Comparison of ENCODE assay signal across 8 cellular contexts in the genomic region with DNA sequence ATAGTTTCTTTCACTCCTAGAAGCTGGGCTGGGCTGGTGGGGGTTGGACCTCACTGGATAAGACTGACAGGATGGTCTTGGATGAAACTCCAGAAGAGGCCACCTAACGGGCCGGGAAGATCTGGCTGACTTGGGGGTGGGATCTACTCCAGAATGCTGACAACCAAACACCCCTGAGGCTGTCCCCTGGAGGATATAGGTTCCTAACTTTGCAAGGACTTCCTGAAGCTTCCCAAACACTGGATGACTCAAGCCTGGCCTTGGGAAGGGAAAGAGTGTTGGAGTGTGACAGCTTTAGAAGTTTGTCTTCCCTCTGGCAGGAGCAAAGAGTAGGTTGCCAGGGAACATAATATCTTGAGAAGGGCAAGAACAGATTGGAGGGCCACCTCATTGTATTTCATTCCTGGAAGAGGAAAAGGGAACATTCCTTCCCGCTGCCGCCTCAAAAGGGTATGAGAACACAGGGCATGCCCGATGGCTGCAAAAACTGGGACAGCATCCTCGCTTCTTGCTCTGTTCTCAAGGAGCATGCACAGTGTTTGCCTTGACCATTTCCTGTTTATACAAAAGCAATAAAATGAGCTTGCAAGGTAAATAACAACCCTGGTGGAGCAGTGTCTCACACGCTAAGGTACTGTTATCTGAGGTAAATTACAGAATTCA. TPM values are rescaled to one million over a fixed set of nuclear protein-coding genes. Genes with fewer than 3 reads are reported as not detected.
A peak's percentile ranks its signal among the peaks of the same experiment; 100 is the strongest.
DNase-seq lines count a peak whose midpoint lies in the region; ATAC-seq and TF ChIP-seq lines count a peak whose summit lies in the region.

No MANE protein-coding gene starts in this region.

- ATAC-seq in mucosa of descending colon (peak; percentile 67), GM21723 (IDR thresholded peaks at IDR 0.05; ENCODE audit: unreplicated experiment) (no peak)

- CTCF ChIA-PET in RWPE1 (lab: Yijun Ruan, JAX) (interaction anchor here (0.6 to 2.2 kb wide), 6 partner anchors 12 to 889 kb away, joined by 3 to 8 read pairs (median 4); no protein-coding TSS in a partner anchor), A673 (lab: Charles Lee) (no interaction called here)

- TF ChIP-seq CTCF in RWPE1 (conservative IDR thresholded peaks at IDR 0.05; ENCODE audit: low read depth) (no peak), mucosa of descending colon (IDR thresholded peaks at IDR 0.05) (no peak), A673 (conservative IDR thresholded peaks at IDR 0.05; ENCODE audit: low read depth, low read length) (no peak)

- H3K4me1 ChIP-seq in esophagus (ENCODE audit: control insufficient read depth in 2 of 2, insufficient read depth in 2 of 2, low read length in 1 of 2): no peaks in the 10 kb centered on the region
- H3K4me1 ChIP-seq in mucosa of descending colon (ENCODE audit: low read depth): peaks cover 21% of the 10 kb centered on the region
- no peaks in the 10 kb centered on the region for H3K4me1 ChIP-seq in A673 (ENCODE audit: insufficient read depth, low read length, poor library complexity, severe bottlenecking)

- H3K36me3 ChIP-seq in esophagus (ENCODE audit: control insufficient read depth in 2 of 2, insufficient read depth in 2 of 2, low read length in 1 of 2) (no peaks in the 10 kb centered on the region), mucosa of descending colon (ENCODE audit: low read depth) (no peaks in the 10 kb centered on the region), A673 (ENCODE audit: insufficient read depth, low read length, poor library complexity, severe bottlenecking) (no peaks in the 10 kb centered on the region)

- BruUV-seq in A673 (replicated peaks; lab: Mats Ljungman, UMichigan): no TSS peak

- H3K9me3 ChIP-seq in esophagus (ENCODE audit: control insufficient read depth in 2 of 2, insufficient read depth in 1 of 2, low read depth in 1 of 2, low read length in 1 of 2) (no peaks in the 10 kb centered on the region), mucosa of descending colon (no peaks in the 10 kb centered on the region), A673 (ENCODE audit: low read depth, low read length, poor library complexity, severe bottlenecking) (no peaks in the 10 kb centered on the region)

- peak; percentile 64 for DNase-seq in Ammon's horn (ENCODE audit: low spot score)
- no peak for DNase-seq in RWPE1 (ENCODE audit: low spot score)
- DNase-seq in mucosa of descending colon: peak in 1 of 3 donors; percentile 30
- no peak for DNase-seq in A673 (ENCODE audit: low spot score)
- DNase-seq in mucosa of gallbladder (ENCODE audit: low spot score): no peak
- no peak for DNase-seq in activated naive CD4-positive, alpha-beta T cell treated with Interleukin-2 at 50 U/mL for 16 hours

- H3K27me3 ChIP-seq in esophagus (ENCODE audit: control insufficient read depth in 1 of 2, insufficient read depth in 2 of 2, low read length in 2 of 2) (no peaks in the 10 kb centered on the region), A673 (replicated peaks; ENCODE audit: insufficient read depth, low read depth, low read length, poor library complexity) (no peaks in the 10 kb centered on the region)

- peak overlapping the region; percentile 27; the same call in 1 of the 2 replicates for H3K27ac ChIP-seq in RWPE1
- H3K27ac ChIP-seq in esophagus (ENCODE audit: low read depth in 2 of 2, low read length in 1 of 2): peak overlapping the region; percentile 52 to 54
- H3K27ac ChIP-seq in A673 (ENCODE audit: low read depth, low read length, poor library complexity, severe bottlenecking): no peak overlapping the region

- POLR2A ChIA-PET in RWPE1 (lab: Yijun Ruan, JAX; ENCODE audit: low non-redundant PET): no interaction called here
- POLR2A ChIA-PET in A673 (lab: Charles Lee; ENCODE audit: low non-redundant PET): no interaction called here

- intact Hi-C loops in mucosa of descending colon (cut with DNase I, micrococcal nuclease): no loop called here
- intact Hi-C loops in A673 (cut with micrococcal nuclease; ENCODE audit: unreplicated experiment): no loop called here

- WGBS in esophagus, 2 donors: 29 to 56% methylated on average over 7 of the region's 7 CpGs

- H3K4me3 ChIP-seq in esophagus (ENCODE audit: low read depth in 1 of 2, low read length in 2 of 2) (no peak overlapping the region), mucosa of descending colon (no peak overlapping the region), A673 (ENCODE audit: low read depth, low read length, poor library complexity, severe bottlenecking) (no peak overlapping the region)

RNA-seq across cellular contexts. Expression of gene CYB5B, which starts 6.8 kb away (rescaled TPM):
- polyA plus RNA-seq in esophagus: 10 to 100 TPM; 41.1 to 64.9 TPM
- total RNA-seq in mucosa of descending colon: 100 to 1,000 TPM; 121 to 187 (median 159) TPM
- 223 and 242 TPM in 2 replicates for total RNA-seq in A673 (2021)
- 84.7 TPM for total RNA-seq in mucosa of gallbladder

RNA-seq across cellular contexts. Expression of gene TERF2, which starts 31.9 kb away (rescaled TPM):
- 1 to 10 TPM; 5.6 to 9.1 TPM for polyA plus RNA-seq in esophagus
- total RNA-seq in mucosa of descending colon: 10 to 100 TPM; 27.4 to 45.4 (median 35.1) TPM
- 42.8 and 46.1 TPM in 2 replicates for total RNA-seq in A673 (2021)
- total RNA-seq in mucosa of gallbladder: 28.6 TPM
